In the genomic region with DNA sequence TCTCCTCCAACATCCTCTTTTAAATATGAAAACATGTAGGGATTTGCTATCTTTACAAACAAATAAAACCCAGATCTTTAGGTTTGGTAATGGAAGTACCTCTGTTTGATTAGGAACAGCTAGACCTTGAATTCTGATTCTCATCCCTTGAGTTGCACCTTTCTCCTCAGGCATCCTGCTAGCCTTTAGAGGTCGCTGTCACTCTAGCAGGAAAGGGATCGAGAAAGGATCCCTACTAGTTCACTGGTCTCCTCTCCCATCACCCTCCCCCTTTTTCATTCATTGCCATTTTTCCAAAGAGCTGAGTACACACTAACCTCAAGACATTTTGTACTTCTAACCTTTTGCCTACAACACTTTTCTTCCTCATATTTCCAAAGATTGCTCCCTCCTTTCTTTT, we compare ENCODE assay signal across 1 cellular context.
TF ChIP-seq lines count a peak whose summit lies in the region.

No MANE protein-coding gene starts in this region.

TF ChIP-seq in H1, 55 proteins besides CTCF, POLR2A, EP300 and RAD21:
- no peak for TF ChIP-seq CBX5 (IDR thresholded peaks at IDR 0.05; ENCODE audit: low read depth, low read length)
- TF ChIP-seq POU5F1 (IDR thresholded peaks at IDR 0.05; ENCODE audit: low read depth, low read length) = no peak
- no peak for TF ChIP-seq FOSL1 (IDR thresholded peaks at IDR 0.05; ENCODE audit: insufficient read depth, low read depth, low read length)
- TF ChIP-seq BCL11A (IDR thresholded peaks at IDR 0.05; ENCODE audit: low read depth in 2 of 2, low read length in 2 of 2) = no peak
- no peak for TF ChIP-seq MAFK (IDR thresholded peaks at IDR 0.05; ENCODE audit: low read depth, low read length)
- no peak for TF ChIP-seq EGR1 (IDR thresholded peaks at IDR 0.05; ENCODE audit: borderline replicate concordance, low read depth, low read length)
- TF ChIP-seq GTF2F1 (IDR thresholded peaks at IDR 0.05; ENCODE audit: borderline replicate concordance, low read depth, low read length) = no peak
- no peak for TF ChIP-seq RXRA (IDR thresholded peaks at IDR 0.05; ENCODE audit: insufficient read depth, low read depth, low read length)
- TF ChIP-seq RNF2 (IDR thresholded peaks at IDR 0.05; ENCODE audit: borderline replicate concordance, low read depth, low read length, missing control alignments, poor library complexity, severe bottlenecking) = no peak
- no peak for TF ChIP-seq KDM5A (IDR thresholded peaks at IDR 0.05; ENCODE audit: low read length)
- no peak for TF ChIP-seq SAP30 (IDR thresholded peaks at IDR 0.05; ENCODE audit: insufficient read depth, insufficient replicate concordance, low read length)
- TF ChIP-seq TEAD4 (IDR thresholded peaks at IDR 0.05; ENCODE audit: low read depth, low read length) = no peak
- TF ChIP-seq SP4 (IDR thresholded peaks at IDR 0.05; ENCODE audit: low read length) = no peak
- no peak for TF ChIP-seq KDM1A (IDR thresholded peaks at IDR 0.05; ENCODE audit: borderline replicate concordance, low read length)
- TF ChIP-seq SRF (IDR thresholded peaks at IDR 0.05; ENCODE audit: low read depth, low read length) = no peak
- no peak for TF ChIP-seq NANOG (IDR thresholded peaks at IDR 0.05; ENCODE audit: insufficient read depth, low read depth, low read length, poor library complexity, severe bottlenecking)
- no peak for TF ChIP-seq TAF1 (IDR thresholded peaks at IDR 0.05; ENCODE audit: low read depth, low read length)
